1 cellular context compared by ENCODE assay signal in genomic region chr1:38818706-38819439, GRCh38.
TF ChIP-seq lines count a peak whose summit lies in the region.

No MANE protein-coding gene starts in this region.

TF ChIP-seq in H1, 55 proteins besides CTCF, POLR2A, EP300 and RAD21:
- TF ChIP-seq SUZ12 (IDR thresholded peaks at IDR 0.05; ENCODE audit: low read length) (peak; percentile 23; the same call in 1 of the 2 replicates), KDM4A (IDR thresholded peaks at IDR 0.05; ENCODE audit: low read depth, low read length, severe bottlenecking) (peak; percentile 54), RNF2 (IDR thresholded peaks at IDR 0.05; ENCODE audit: borderline replicate concordance, low read depth, low read length, missing control alignments, poor library complexity, severe bottlenecking) (peak; percentile 33), CHD7 (IDR thresholded peaks at IDR 0.05; ENCODE audit: insufficient replicate concordance, low read length) (no peak)
